In genomic region chr13:113110048-113110851, GRCh38 we compare ENCODE assay signal across 8 cellular contexts. TPM values are rescaled to one million over a fixed set of nuclear protein-coding genes. Genes with fewer than 3 reads are reported as not detected.
DNase-seq lines count a peak whose midpoint lies in the region; ATAC-seq and TF ChIP-seq lines count a peak whose summit lies in the region.

No MANE protein-coding gene starts in this region.

- H2AFZ ChIP-seq in parathyroid adenoma: peak overlapping the region; percentile 56

- H3K4me1 ChIP-seq in foreskin keratinocyte (no peaks in the 10 kb centered on the region), parathyroid adenoma (no peaks in the 10 kb centered on the region), uterus (peaks cover 0 to 11% of the 10 kb centered on the region in 2 donors)

- H3K27ac Mint-ChIP-seq in activated CD8-positive, alpha-beta T cell treated with anti-CD3 and anti-CD28 coated beads, Interleukin-2, amount 10 ng/mL, durations not matched to agents 7 days and 5 days: no peak overlapping the region
- no peak overlapping the region for H3K27ac Mint-ChIP-seq in endothelial cell (ENCODE audit: unreplicated experiment)

- no peak for TF ChIP-seq POLR2A in uterus (IDR thresholded peaks at IDR 0.05)

- H3K79me2 ChIP-seq in parathyroid adenoma: no peaks in the 10 kb centered on the region

- H3K9me3 ChIP-seq in parathyroid adenoma (ENCODE audit: control insufficient read depth, low read length) (no peaks in the 10 kb centered on the region), uterus (no peaks in the 10 kb centered on the region)

- H3K4me2 ChIP-seq in parathyroid adenoma (ENCODE audit: low read length): peak overlapping the region; percentile 74

- H3K27me3 ChIP-seq in foreskin keratinocyte (peaks cover 26% of the 10 kb centered on the region), parathyroid adenoma (ENCODE audit: control insufficient read depth, insufficient read depth, low read length) (no peaks in the 10 kb centered on the region), uterus (peaks cover 0 to 8% of the 10 kb centered on the region in 2 donors)

- no peak overlapping the region for H3K9ac ChIP-seq in parathyroid adenoma

- no peaks in the 10 kb centered on the region for H3K36me3 ChIP-seq in parathyroid adenoma (ENCODE audit: control insufficient read depth, insufficient read depth, low read length)
- H3K36me3 ChIP-seq in uterus: no peaks in the 10 kb centered on the region

- peaks cover 4% of the 10 kb centered on the region for H3K27me3 Mint-ChIP-seq in activated CD8-positive, alpha-beta T cell treated with anti-CD3 and anti-CD28 coated beads, Interleukin-2, amount 10 ng/mL, durations not matched to agents 7 days and 5 days (ENCODE audit: low read depth)
- peaks cover 1% of the 10 kb centered on the region for H3K27me3 Mint-ChIP-seq in endothelial cell (ENCODE audit: unreplicated experiment)

- H3K4me3 ChIP-seq in AG10803 (ENCODE audit: low read length): peak overlapping the region; percentile 26; the same call in 1 of the 2 replicates
- H3K4me3 ChIP-seq in parathyroid adenoma (ENCODE audit: low read depth, low read length): peak overlapping the region; percentile 48
- peak overlapping the region in 1 of 2 donors; percentile 7 for H3K4me3 ChIP-seq in uterus

- ATAC-seq in activated CD8-positive, alpha-beta T cell treated with anti-CD3 and anti-CD28 coated beads, Interleukin-2, amount 10 ng/mL, durations not matched to agents 7 days and 5 days: peak; percentile 34
- ATAC-seq in foreskin keratinocyte (peak; percentile 27), HG03354 (IDR thresholded peaks at IDR 0.05; ENCODE audit: poor library complexity, severe bottlenecking, unreplicated experiment) (no peak)

- POLR2A ChIA-PET in activated CD8-positive, alpha-beta T cell treated with anti-CD3 and anti-CD28 coated beads, Interleukin-2, amount 10 ng/mL, durations not matched to agents 7 days and 5 days (lab: Charles Lee): no interaction called here

- H3K4me3 Mint-ChIP-seq in activated CD8-positive, alpha-beta T cell treated with anti-CD3 and anti-CD28 coated beads, Interleukin-2, amount 10 ng/mL, durations not matched to agents 7 days and 5 days: no peak overlapping the region
- no peak overlapping the region for H3K4me3 Mint-ChIP-seq in endothelial cell (ENCODE audit: unreplicated experiment)

- peaks cover 3% of the 10 kb centered on the region for H3K4me1 Mint-ChIP-seq in activated CD8-positive, alpha-beta T cell treated with anti-CD3 and anti-CD28 coated beads, Interleukin-2, amount 10 ng/mL, durations not matched to agents 7 days and 5 days (ENCODE audit: low read depth)
- no peaks in the 10 kb centered on the region for H3K4me1 Mint-ChIP-seq in endothelial cell (ENCODE audit: unreplicated experiment)

- no peak overlapping the region for H3K27ac ChIP-seq in foreskin keratinocyte
- H3K27ac ChIP-seq in parathyroid adenoma: no peak overlapping the region
- no peak overlapping the region for H3K27ac ChIP-seq in uterus

- no peaks in the 10 kb centered on the region for H3K9me3 Mint-ChIP-seq in activated CD8-positive, alpha-beta T cell treated with anti-CD3 and anti-CD28 coated beads, Interleukin-2, amount 10 ng/mL, durations not matched to agents 7 days and 5 days (ENCODE audit: insufficient read depth)
- H3K9me3 Mint-ChIP-seq in endothelial cell (ENCODE audit: unreplicated experiment): no peaks in the 10 kb centered on the region

- peaks cover 1% of the 10 kb centered on the region for H3K36me3 Mint-ChIP-seq in activated CD8-positive, alpha-beta T cell treated with anti-CD3 and anti-CD28 coated beads, Interleukin-2, amount 10 ng/mL, durations not matched to agents 7 days and 5 days (ENCODE audit: low read depth)
- H3K36me3 Mint-ChIP-seq in endothelial cell (ENCODE audit: low read depth, unreplicated experiment): no peaks in the 10 kb centered on the region

- TF ChIP-seq CTCF in AG10803 (conservative IDR thresholded peaks at IDR 0.05; ENCODE audit: low read length) (no peak), foreskin keratinocyte (conservative IDR thresholded peaks at IDR 0.05) (no peak), parathyroid adenoma (IDR thresholded peaks at IDR 0.05) (no peak), uterus (IDR thresholded peaks at IDR 0.05) (no peak), endothelial cell (IDR thresholded peaks at IDR 0.05; ENCODE audit: unreplicated experiment) (no peak)

- intact Hi-C loops in uterus (cut with DNase I; ENCODE audit: low total_unique reads): no loop called here

- DNase-seq in AG10803 (ENCODE audit: low read depth): peak; percentile 8
- DNase-seq in activated CD8-positive, alpha-beta T cell treated with anti-CD3 and anti-CD28 coated beads, Interleukin-2, amount 10 ng/mL, durations not matched to agents 7 days and 5 days: no peak
- peak in 1 of 2 donors; percentile 4 for DNase-seq in foreskin keratinocyte
- no peak for DNase-seq in uterus
- no peak for DNase-seq in endothelial cell (ENCODE audit: low spot score)
- DNase-seq in amniotic stem cell (lab: John Stamatoyannopoulos, UW): no peak

- CTCF ChIA-PET in activated CD8-positive, alpha-beta T cell treated with anti-CD3 and anti-CD28 coated beads, Interleukin-2, amount 10 ng/mL, durations not matched to agents 7 days and 5 days (lab: Charles Lee): no interaction called here

RNA-seq across cellular contexts. Expression of gene F7, which starts 4.7 kb away (rescaled TPM):
- total RNA-seq in activated CD8-positive, alpha-beta T cell treated with anti-CD3 and anti-CD28 coated beads, Interleukin-2, amount 10 ng/mL, durations not matched to agents 7 days and 5 days: not detected
- total RNA-seq in foreskin keratinocyte: not detected in 2 replicates
- polyA plus RNA-seq in foreskin keratinocyte: not detected in 2 replicates
- under 1 TPM in 1 of 4 donors, not detected in 3; 0.69 TPM for total RNA-seq in uterus
- total RNA-seq in endothelial cell (ENCODE audit: unreplicated experiment): not detected

RNA-seq across cellular contexts. Expression of gene F10, which starts 12.3 kb away (rescaled TPM):
- not detected for total RNA-seq in activated CD8-positive, alpha-beta T cell treated with anti-CD3 and anti-CD28 coated beads, Interleukin-2, amount 10 ng/mL, durations not matched to agents 7 days and 5 days
- total RNA-seq in foreskin keratinocyte: not detected in 2 replicates
- polyA plus RNA-seq in foreskin keratinocyte: not detected in 2 replicates
- total RNA-seq in uterus: 10 to 100 TPM in 2 of 4 donors, 1 to 10 TPM in 2; 6.8 to 56.8 (median 12.1) TPM
- 0.23 TPM for total RNA-seq in endothelial cell (ENCODE audit: unreplicated experiment)

RNA-seq across cellular contexts. Expression of gene PROZ, which starts 48.2 kb away (rescaled TPM):
- total RNA-seq in activated CD8-positive, alpha-beta T cell treated with anti-CD3 and anti-CD28 coated beads, Interleukin-2, amount 10 ng/mL, durations not matched to agents 7 days and 5 days: not detected
- total RNA-seq in foreskin keratinocyte: not detected in 2 replicates
- not detected in 2 replicates for polyA plus RNA-seq in foreskin keratinocyte
- total RNA-seq in uterus: not detected
- not detected for total RNA-seq in endothelial cell (ENCODE audit: unreplicated experiment)
